In genomic region chr6:3261921-3262320, GRCh38 we compare ENCODE assay signal across 23 cellular contexts. TPM values are rescaled to one million over a fixed set of nuclear protein-coding genes. Genes with fewer than 3 reads are reported as not detected.
DNase-seq lines count a peak whose midpoint lies in the region; ATAC-seq and TF ChIP-seq lines count a peak whose summit lies in the region.
"Had no signal": no experiment of that assay in that cellular context is flagged by ENCODE, and none has a peak within 500 bp of the region (broad histone marks: within the 10 kb centered on the region; RNA-seq: fewer than 3 reads in every experiment).

No MANE protein-coding gene starts in this region.

- peaks cover 19% of the 10 kb centered on the region for H3K36me3 ChIP-seq in CD4-positive, CD25-positive, alpha-beta regulatory T cell (ENCODE audit: control insufficient read depth, insufficient read depth, low read length)
- peaks cover 14% of the 10 kb centered on the region for H3K36me3 ChIP-seq in brain microvascular endothelial cell (replicated peaks)

- peaks cover 11% of the 10 kb centered on the region for H3K27me3 Mint-ChIP-seq in CD4-positive, CD25-positive, alpha-beta regulatory T cell
- H3K27me3 Mint-ChIP-seq in WTC11 (ENCODE audit: low read depth) = peaks cover 4% of the 10 kb centered on the region; the same call in 1 of the 2 replicates
- peaks cover 0 to 2% (median 0%) of the 10 kb centered on the region in 5 donors for H3K27me3 Mint-ChIP-seq in naive thymus-derived CD8-positive, alpha-beta T cell

- ATAC-seq in CD4-positive, CD25-positive, alpha-beta regulatory T cell (ENCODE audit: low read depth in 2 of 2) = no peak
- ATAC-seq in WTC11 = no peak
- ATAC-seq in naive thymus-derived CD8-positive, alpha-beta T cell = no peak
- ATAC-seq: Panc1; stimulated activated naive CD8-positive, alpha-beta T cell treated with anti-CD3 and anti-CD28 coated beads, Interleukin-15, Interleukin-2, amounts not matched to agents 100 U/mL and 50 U/mL, for 24 hours had no signal

- H3K4me1 ChIP-seq in CD4-positive, CD25-positive, alpha-beta regulatory T cell (ENCODE audit: control insufficient read depth, insufficient read depth, low read length, poor library complexity, severe bottlenecking) = peaks cover 40% of the 10 kb centered on the region

- H3K4me3 Mint-ChIP-seq in CD4-positive, CD25-positive, alpha-beta regulatory T cell = peak overlapping the region; percentile 93 to 97 (median 96)
- H3K4me3 Mint-ChIP-seq in WTC11 = no peak overlapping the region
- peak overlapping the region in 9 of 10 donors; percentile 12 to 100 (median 96) for H3K4me3 Mint-ChIP-seq in naive thymus-derived CD8-positive, alpha-beta T cell

- peaks cover 5 to 54% (median 41%) of the 10 kb centered on the region in 4 donors for H3K4me1 Mint-ChIP-seq in CD4-positive, CD25-positive, alpha-beta regulatory T cell
- peaks cover 33% of the 10 kb centered on the region for H3K4me1 Mint-ChIP-seq in WTC11
- H3K4me1 Mint-ChIP-seq in naive thymus-derived CD8-positive, alpha-beta T cell = peaks cover 37 to 67% (median 53%) of the 10 kb centered on the region in 4 donors

- H3K9me3 Mint-ChIP-seq in CD4-positive, CD25-positive, alpha-beta regulatory T cell = peaks cover 0 to 1% (median 0%) of the 10 kb centered on the region in 7 donors
- H3K9me3 Mint-ChIP-seq in WTC11 = no peaks in the 10 kb centered on the region; the same call in 1 of the 2 replicates
- H3K9me3 Mint-ChIP-seq in naive thymus-derived CD8-positive, alpha-beta T cell = no peaks in the 10 kb centered on the region
- H3K9me3 Mint-ChIP-seq: T-helper 2 cell treated with Interferon-gamma antibody and Interleukin-4, amounts not matched to agents 5 μg/mL and 100 μg/mL, for 36 hours had no signal

- H3K27ac Mint-ChIP-seq in CD4-positive, CD25-positive, alpha-beta regulatory T cell = peak overlapping the region in 2 of 3 donors; percentile 62 to 76
- peak overlapping the region; percentile 68; the same call in 1 of the 2 replicates for H3K27ac Mint-ChIP-seq in WTC11
- H3K27ac Mint-ChIP-seq in naive thymus-derived CD8-positive, alpha-beta T cell = peak overlapping the region in 5 of 10 donors; percentile 14 to 85 (median 61)
- H3K27ac Mint-ChIP-seq: T-helper 2 cell treated with Interferon-gamma antibody and Interleukin-4, amounts not matched to agents 5 μg/mL and 100 μg/mL, for 36 hours had no signal

- H3K27me3 ChIP-seq in CD4-positive, CD25-positive, alpha-beta regulatory T cell (ENCODE audit: control insufficient read depth, insufficient read depth, low read length) = no peaks in the 10 kb centered on the region
- H3K27me3 ChIP-seq in brain microvascular endothelial cell (replicated peaks) = no peaks in the 10 kb centered on the region
- H3K27me3 ChIP-seq: hepatocyte, SJSA1, upper lobe of left lung had no signal

- CTCF ChIA-PET in WTC11 (lab: Charles Lee) = interaction anchor here (1.2 to 3.5 kb wide), 2 partner anchors 11 to 587 kb away, joined by 3 to 22 read pairs; partner anchors contain the start of gene FAM50B

- POLR2A ChIA-PET in WTC11 (lab: Charles Lee) = no interaction called here
- POLR2A ChIA-PET in naive thymus-derived CD8-positive, alpha-beta T cell (lab: Charles Lee) = no interaction called here

- in situ Hi-C loops in brain microvascular endothelial cell (cut with HindIII; ENCODE audit: low pct_ligation_motif_present, low sequenced_read_pairs) = no loop called here

- TF ChIP-seq CTCF in WTC11 (IDR thresholded peaks at IDR 0.05) = no peak
- TF ChIP-seq CTCF in brain microvascular endothelial cell (IDR thresholded peaks at IDR 0.05; ENCODE audit: low read depth, low read length, missing control alignments) = no peak

- no peaks in the 10 kb centered on the region for H3K9me3 ChIP-seq in CD4-positive, CD25-positive, alpha-beta regulatory T cell (ENCODE audit: control insufficient read depth in 2 of 2, low read length in 2 of 2)
- H3K9me3 ChIP-seq: SJSA1, upper lobe of left lung had no signal

- peaks cover 4% of the 10 kb centered on the region for H3K36me3 Mint-ChIP-seq in CD4-positive, CD25-positive, alpha-beta regulatory T cell
- H3K36me3 Mint-ChIP-seq in WTC11 = peaks cover 23% of the 10 kb centered on the region
- peaks cover 6 to 24% (median 7%) of the 10 kb centered on the region in 3 donors for H3K36me3 Mint-ChIP-seq in naive thymus-derived CD8-positive, alpha-beta T cell

- no peak overlapping the region for H3K4me3 ChIP-seq in CD4-positive, CD25-positive, alpha-beta regulatory T cell (ENCODE audit: low read depth, low read length)
- H3K4me3 ChIP-seq in brain microvascular endothelial cell (ENCODE audit: low read depth, low read length) = no peak overlapping the region
- H3K4me3 ChIP-seq: coronary artery, hepatocyte, lung, SJSA1, upper lobe of left lung had no signal

- H3K27ac ChIP-seq in CD4-positive, CD25-positive, alpha-beta regulatory T cell (ENCODE audit: insufficient read depth, low read length, poor library complexity, severe bottlenecking) = no peak overlapping the region
- H3K27ac ChIP-seq in brain microvascular endothelial cell = no peak overlapping the region
- H3K27ac ChIP-seq: 22Rv1, coronary artery, hepatocyte, parathyroid adenoma, SJSA1, upper lobe of left lung had no signal

- DNase-seq in DMS 273 (lab: John Stamatoyannopoulos, UW; ENCODE audit: unreplicated experiment) (peak; percentile 84), DMS 273 treated with DMSO at 0.1 percent for 48 hours (lab: John Stamatoyannopoulos, UW) (no peak), WTC11 (ENCODE audit: low spot score) (no peak), SW480 (ENCODE audit: low spot score) (no peak), brain microvascular endothelial cell (no peak), HUDEP-2 (lab: John Stamatoyannopoulos, UW; ENCODE audit: unreplicated experiment in 76 of 76) (no peak)
- DNase-seq in CD4-positive, CD25-positive, alpha-beta regulatory T cell = no peak
- peak in 1 of 10 donors; percentile 32 for DNase-seq in naive thymus-derived CD8-positive, alpha-beta T cell
- DNase-seq: activated CD4-positive, CD25-positive, alpha-beta regulatory T cell treated with anti-CD3 and anti-CD28 coated beads, Interleukin-2, amount 50 U/mL, for 72 hours; activated naive CD4-positive, alpha-beta T cell treated with Interleukin-2 at 50 U/mL for 16 hours; NCI-H187; NCI-H2227 treated with DMSO at 0.1 percent for 48 hours; stimulated activated CD4-positive, alpha-beta T cell treated with anti-CD3 and anti-CD28 coated beads, Interleukin-2, amount 100 ng/mL, for 24 hours; stimulated activated naive CD8-positive, alpha-beta T cell treated with anti-CD3 and anti-CD28 coated beads, Interleukin-15, Interleukin-2, amounts not matched to agents 100 U/mL and 50 U/mL, for 24 hours; upper lobe of left lung had no signal

TF ChIP-seq in WTC11, 78 proteins besides CTCF, POLR2A, EP300 and RAD21 (continues in another document):
- no peak for TF ChIP-seq ZNF232 (CRISPR knock-in tag; IDR thresholded peaks at IDR 0.05)
- TF ChIP-seq ATF3 (CRISPR knock-in tag; conservative IDR thresholded peaks at IDR 0.05) = no peak
- no peak for TF ChIP-seq EMX1 (CRISPR knock-in tag; IDR thresholded peaks at IDR 0.05)
- no peak for TF ChIP-seq ZBTB21 (CRISPR knock-in tag; IDR thresholded peaks at IDR 0.05; ENCODE audit: borderline replicate concordance)
- no peak for TF ChIP-seq NFE2L1 (CRISPR knock-in tag; IDR thresholded peaks at IDR 0.05)
- no peak for TF ChIP-seq ZMAT4 (CRISPR knock-in tag; IDR thresholded peaks at IDR 0.05)
- TF ChIP-seq RORB (CRISPR knock-in tag; IDR thresholded peaks at IDR 0.05) = no peak
- no peak for TF ChIP-seq ZNF423 (CRISPR knock-in tag; IDR thresholded peaks at IDR 0.05)
- TF ChIP-seq SP1 (CRISPR knock-in tag; conservative IDR thresholded peaks at IDR 0.05) = no peak
- TF ChIP-seq ZNF281 (CRISPR knock-in tag; IDR thresholded peaks at IDR 0.05) = no peak
- TF ChIP-seq ZNF396 (CRISPR knock-in tag; IDR thresholded peaks at IDR 0.05; ENCODE audit: borderline replicate concordance) = no peak

RNA-seq across cellular contexts. Expression of gene PSMG4, which starts 3.2 kb away (rescaled TPM):
- 18.0 TPM for total RNA-seq in CD4-positive, CD25-positive, alpha-beta regulatory T cell
- polyA plus RNA-seq in CD4-positive, CD25-positive, alpha-beta regulatory T cell = 10 to 100 TPM; 45.2 to 56.8 (median 52.7) TPM
- 30.2 to 38.2 TPM (median 32.5 TPM) in 3 replicates for total RNA-seq in WTC11 (2021)
- total RNA-seq in naive thymus-derived CD8-positive, alpha-beta T cell = 10 to 100 TPM; 39.2 to 39.4 TPM
- polyA plus RNA-seq in naive thymus-derived CD8-positive, alpha-beta T cell = 10 to 100 TPM; 66.4 to 69.4 (median 67.2) TPM

RNA-seq across cellular contexts. Expression of gene TUBB2B, which starts 34.5 kb away (rescaled TPM):
- 0.91 TPM for total RNA-seq in CD4-positive, CD25-positive, alpha-beta regulatory T cell
- under 1 TPM in 3 of 4 donors, not detected in 1; 0.09 to 0.10 (median 0.10) TPM for polyA plus RNA-seq in CD4-positive, CD25-positive, alpha-beta regulatory T cell
- total RNA-seq in WTC11 (2021) = 591 to 627 TPM (median 616 TPM) in 3 replicates
- not detected for total RNA-seq in naive thymus-derived CD8-positive, alpha-beta T cell
- under 1 TPM in 2 of 3 donors, not detected in 1; 0.08 to 0.20 TPM for polyA plus RNA-seq in naive thymus-derived CD8-positive, alpha-beta T cell

Comparison
In these comparisons a context has a peak if more than half of its experiments do, and no peak if none do; other contexts are left out.
1. RNA of gene TUBB2B, which starts 34.5 kb away (total RNA-seq): 591 to 627 TPM in WTC11; 0.91 TPM in CD4-positive, CD25-positive, alpha-beta regulatory T cell (single experiment) and not detected in naive thymus-derived CD8-positive, alpha-beta T cell; every median in the first group is over 100 times any median in the second.